ENCODE assay signal across 8 cellular contexts in genomic region chr9:133162802-133163558, GRCh38. TPM values are rescaled to one million over a fixed set of nuclear protein-coding genes. Genes with fewer than 3 reads are reported as not detected.
DNase-seq lines count a peak whose midpoint lies in the region; ATAC-seq, FAIRE-seq and TF ChIP-seq lines count a peak whose summit lies in the region.

No MANE protein-coding gene starts in this region.

- H3K27ac ChIP-seq in H9 (ENCODE audit: insufficient read length, low read depth, low read length) (no peak overlapping the region), small intestine (ENCODE audit: low read depth in 1 of 2, low read length in 1 of 2) (no peak overlapping the region)

- H2BK5ac ChIP-seq in H9 (ENCODE audit: insufficient read length, low read length), result no peak overlapping the region

- WGBS in H9 (ENCODE audit: extremely low coverage, insufficient read length, low lambda C conversion rate), result no CpG with 5 or more reads among the region's 57 CpGs
- WGBS in small intestine, 3 donors, result 42 to 57% (median 54%) methylated on average over 40 to 57 of the region's 57 CpGs

- peak overlapping the region; percentile 31 for H3K4me2 ChIP-seq in H9 (ENCODE audit: insufficient read depth, insufficient read length, low read length)

- H3K4ac ChIP-seq in H9 (ENCODE audit: low read depth, low read length), result no peak overlapping the region

- H3K4me1 ChIP-seq in H9 (ENCODE audit: insufficient read depth, low read length) (no peaks in the 10 kb centered on the region), small intestine (ENCODE audit: control insufficient read depth in 2 of 2, insufficient read depth in 1 of 2, low read depth in 1 of 2, low read length in 1 of 2) (peaks cover 0 to 4% of the 10 kb centered on the region in 2 donors)

- H3K9me3 Mint-ChIP-seq in H9, result no peaks in the 10 kb centered on the region
- H3K9me3 Mint-ChIP-seq in activated naive CD8-positive, alpha-beta T cell treated with anti-CD3 and anti-CD28 coated beads for 36 hours, result no peaks in the 10 kb centered on the region

- H4K8ac ChIP-seq in H9 (replicated peaks; ENCODE audit: insufficient read length, low read depth, low read length), result no peak overlapping the region

- H3K23me2 ChIP-seq in H9 (ENCODE audit: insufficient read length, low read depth, low read length, poor library complexity, severe bottlenecking), result peaks cover 4% of the 10 kb centered on the region

- H3K14ac ChIP-seq in H9 (ENCODE audit: insufficient read depth, low read length), result no peak overlapping the region

- no peak overlapping the region for H3T11ph ChIP-seq in H9 (ENCODE audit: low read length)

- no peak overlapping the region for H2BK20ac ChIP-seq in H9 (ENCODE audit: low read depth, low read length, poor library complexity, severe bottlenecking)

- H3K9ac ChIP-seq in H9 (ENCODE audit: extremely low read depth, insufficient read length, low read length), result no peak overlapping the region

- no peak for FAIRE-seq in small intestine (lab: Jason Lieb, UNC)

- H2BK12ac ChIP-seq in H9 (ENCODE audit: insufficient read length, low read depth, low read length), result no peak overlapping the region

- no peak overlapping the region for H3K18ac ChIP-seq in H9 (ENCODE audit: insufficient read length, low read depth, low read length)

- no peak overlapping the region for H2AFZ ChIP-seq in H9 (ENCODE audit: low read length)

- no peak overlapping the region for H2BK15ac ChIP-seq in H9 (ENCODE audit: low read depth, low read length)

- H3K23ac ChIP-seq in H9 (ENCODE audit: insufficient read length, low read depth, low read length), result no peak overlapping the region

- H2BK120ac ChIP-seq in H9 (ENCODE audit: low read depth, low read length, poor library complexity, severe bottlenecking), result no peak overlapping the region

- H4K5ac ChIP-seq in H9 (ENCODE audit: insufficient read length, low read depth, low read length), result no peak overlapping the region

- no peak overlapping the region for H2AK5ac ChIP-seq in H9 (ENCODE audit: insufficient read length, low read length)

- no peaks in the 10 kb centered on the region for H3K79me1 ChIP-seq in H9 (ENCODE audit: insufficient read depth, low read depth, low read length, poor library complexity, severe bottlenecking)

- no peaks in the 10 kb centered on the region for H4K20me1 ChIP-seq in H9 (ENCODE audit: control insufficient read depth, insufficient read depth, insufficient read length)

- peaks cover 5 to 6% of the 10 kb centered on the region in 2 experiments for H3K4me1 Mint-ChIP-seq in H9
- H3K4me1 Mint-ChIP-seq in activated naive CD8-positive, alpha-beta T cell treated with anti-CD3 and anti-CD28 coated beads for 36 hours, result no peaks in the 10 kb centered on the region

- no peak overlapping the region for H3K27ac Mint-ChIP-seq in H9
- no peak overlapping the region for H3K27ac Mint-ChIP-seq in activated naive CD8-positive, alpha-beta T cell treated with anti-CD3 and anti-CD28 coated beads for 36 hours

- H4K91ac ChIP-seq in H9 (ENCODE audit: insufficient read length, low read depth, low read length), result no peak overlapping the region

- H3K27me3 Mint-ChIP-seq in H9 (ENCODE audit: low read depth), result peaks cover 21% of the 10 kb centered on the region
- H3K27me3 Mint-ChIP-seq in activated naive CD8-positive, alpha-beta T cell treated with anti-CD3 and anti-CD28 coated beads for 36 hours, result peaks cover 2% of the 10 kb centered on the region

- H3K56ac ChIP-seq in H9 (ENCODE audit: insufficient read length, low read depth, low read length), result no peak overlapping the region

- DNase-seq in H9, result no peak
- DNase-seq in activated naive CD8-positive, alpha-beta T cell treated with anti-CD3 and anti-CD28 coated beads for 36 hours, result no peak
- no peak for DNase-seq in small intestine
- no peak for DNase-seq in stimulated activated CD4-positive, alpha-beta T cell treated with anti-CD3 and anti-CD28 coated beads, Interleukin-4, amount 100 ng/mL, for 24 hours
- DNase-seq in NCI-H1105 (lab: John Stamatoyannopoulos, UW), result no peak
- no peak for DNase-seq in NOMO-1 treated with dmso at 0.1 percent for 144 hours (lab: John Stamatoyannopoulos, UW; ENCODE audit: unreplicated experiment)

- H3K9me3 ChIP-seq in H9 (ENCODE audit: control insufficient read depth, low read depth, low read length), result no peaks in the 10 kb centered on the region
- H3K9me3 ChIP-seq in iPS-18c (ENCODE audit: control insufficient read depth, insufficient read depth, low read length), result no peaks in the 10 kb centered on the region
- H3K9me3 ChIP-seq in small intestine (ENCODE audit: control insufficient read depth, low read depth), result no peaks in the 10 kb centered on the region

- H3K36me3 Mint-ChIP-seq in H9 (ENCODE audit: insufficient read depth in 1 of 3, low read depth in 3 of 3), result peaks cover 8 to 12% (median 9%) of the 10 kb centered on the region in 3 experiments; a peak in 5 of 7 replicates
- H3K36me3 Mint-ChIP-seq in activated naive CD8-positive, alpha-beta T cell treated with anti-CD3 and anti-CD28 coated beads for 36 hours, result no peaks in the 10 kb centered on the region

- peak overlapping the region; percentile 51 to 73; a peak in 4 of 5 replicates for H3K4me3 Mint-ChIP-seq in H9
- peak overlapping the region; percentile 22 for H3K4me3 Mint-ChIP-seq in activated naive CD8-positive, alpha-beta T cell treated with anti-CD3 and anti-CD28 coated beads for 36 hours

- H3K36me3 ChIP-seq in small intestine (ENCODE audit: control insufficient read depth in 2 of 2, insufficient read depth in 2 of 2, low read length in 2 of 2), result no peaks in the 10 kb centered on the region

- H3K27me3 ChIP-seq in H9 (ENCODE audit: insufficient read depth, low read length) (no peaks in the 10 kb centered on the region), small intestine (ENCODE audit: control insufficient read depth in 2 of 2, insufficient read depth in 2 of 2, low read length in 2 of 2) (no peaks in the 10 kb centered on the region)

- TF ChIP-seq CTCF in H9 (conservative IDR thresholded peaks at IDR 0.05), result no peak

- no peak for ATAC-seq in GM21576 (IDR thresholded peaks at IDR 0.05; ENCODE audit: unreplicated experiment)

- H3K4me3 ChIP-seq in iPS-18c (ENCODE audit: insufficient read depth, low read depth, low read length) (peak overlapping the region; percentile 73), small intestine (ENCODE audit: low read depth in 1 of 2, low read length in 2 of 2) (peak overlapping the region; percentile 62 to 66)

- H3K79me2 ChIP-seq in H9 (ENCODE audit: insufficient read depth, low read length), result no peaks in the 10 kb centered on the region

RNA-seq across cellular contexts. Expression of gene GBGT1, which starts 0.7 kb away (rescaled TPM):
- total RNA-seq in H9 (2021), result 9.3 TPM in 2 replicates
- total RNA-seq in activated naive CD8-positive, alpha-beta T cell treated with anti-CD3 and anti-CD28 coated beads for 36 hours, result 1 to 10 TPM; 1.6 to 2.9 TPM
- polyA plus RNA-seq in small intestine, result 1 to 10 TPM in 2 of 3 donors, under 1 TPM in 1; 0.45 to 7.6 (median 6.2) TPM

RNA-seq across cellular contexts. Expression of gene RALGDS, which starts 41.9 kb away (rescaled TPM):
- 20.9 and 21.3 TPM in 2 replicates for total RNA-seq in H9 (2021)
- total RNA-seq in activated naive CD8-positive, alpha-beta T cell treated with anti-CD3 and anti-CD28 coated beads for 36 hours, result 10 to 100 TPM; 50.3 to 51.9 TPM
- 10 to 100 TPM; 33.0 to 49.0 (median 36.4) TPM for polyA plus RNA-seq in small intestine

RNA-seq across cellular contexts. Expression of gene OBP2B, which starts 46.1 kb away (rescaled TPM):
- not detected in 2 replicates for total RNA-seq in H9 (2021)
- not detected for total RNA-seq in activated naive CD8-positive, alpha-beta T cell treated with anti-CD3 and anti-CD28 coated beads for 36 hours
- not detected for polyA plus RNA-seq in small intestine
